Comparison of ENCODE assay signal across 32 cellular contexts in the genomic region with DNA sequence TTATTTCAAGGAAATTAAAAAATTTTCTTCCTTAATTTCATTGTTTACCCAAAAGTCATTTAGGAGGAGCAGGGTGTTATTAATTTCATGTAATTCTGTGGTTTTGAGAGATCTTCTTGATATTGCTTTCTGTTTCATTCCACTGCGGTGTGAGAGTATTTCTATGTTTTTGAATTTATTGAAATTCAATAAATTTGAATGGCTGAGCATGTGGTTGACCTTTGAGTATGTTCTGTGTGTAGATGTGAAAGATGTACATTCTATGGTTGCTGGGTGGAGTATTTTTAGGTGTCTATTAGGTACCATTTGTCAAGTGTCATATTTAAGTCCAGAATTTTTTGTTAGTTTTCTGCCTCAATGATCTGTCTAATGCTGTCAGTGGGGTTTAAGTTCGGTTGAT.
"Had no signal": no experiment of that assay in that cellular context is flagged by ENCODE, and none has a peak within 500 bp of the region (broad histone marks: within the 10 kb centered on the region; RNA-seq: fewer than 3 reads in every experiment).

No MANE protein-coding gene starts in this region.

- H3K9me3 ChIP-seq: SJCRH30 had no signal

- H3K4me1 ChIP-seq: SJCRH30 had no signal

- H3K4me3 ChIP-seq: MG63, PC-9, SJCRH30, SK-N-MC had no signal

- DNase-seq: Kasumi-1, MG63, NCI-H1048, NCI-H1092 treated with DMSO at 0.1 percent for 48 hours, NCI-H1105 treated with DMSO at 0.1 percent for 48 hours, NCI-H1417, NCI-H1436, NCI-H146, NCI-H1694, NCI-H187, NCI-H1930, NCI-H2029 treated with DMSO at 0.1 percent for 48 hours, NCI-H2081 treated with DMSO at 0.1 percent for 48 hours, NCI-H2107, NCI-H2171, NCI-H226, NCI-H446 treated with DMSO at 0.1 percent for 48 hours, NCI-H510A, NCI-H524, NCI-H69, NCI-H748 treated with DMSO at 0.1 percent for 48 hours, NCI-H82, PC-9, SHP77, SIG-M5, SJCRH30, T-cell had no signal

- H3K4me2 ChIP-seq: PC-9 had no signal

- H2AFZ ChIP-seq: PC-9 had no signal

- H3K27ac ChIP-seq: PC-9, RWPE1, SJCRH30, SK-N-MC had no signal

- ATAC-seq: Panc1, Right ventricle myocardium inferior, SK-N-SH treated with all-trans-retinoic acid at 6 μM for 48 hours, T-cell had no signal

- H3K36me3 ChIP-seq: MG63, SJCRH30 had no signal

- H3K27me3 ChIP-seq: MG63, SJCRH30 had no signal
